ENCODE assay signal across 8 cellular contexts in the genomic region with DNA sequence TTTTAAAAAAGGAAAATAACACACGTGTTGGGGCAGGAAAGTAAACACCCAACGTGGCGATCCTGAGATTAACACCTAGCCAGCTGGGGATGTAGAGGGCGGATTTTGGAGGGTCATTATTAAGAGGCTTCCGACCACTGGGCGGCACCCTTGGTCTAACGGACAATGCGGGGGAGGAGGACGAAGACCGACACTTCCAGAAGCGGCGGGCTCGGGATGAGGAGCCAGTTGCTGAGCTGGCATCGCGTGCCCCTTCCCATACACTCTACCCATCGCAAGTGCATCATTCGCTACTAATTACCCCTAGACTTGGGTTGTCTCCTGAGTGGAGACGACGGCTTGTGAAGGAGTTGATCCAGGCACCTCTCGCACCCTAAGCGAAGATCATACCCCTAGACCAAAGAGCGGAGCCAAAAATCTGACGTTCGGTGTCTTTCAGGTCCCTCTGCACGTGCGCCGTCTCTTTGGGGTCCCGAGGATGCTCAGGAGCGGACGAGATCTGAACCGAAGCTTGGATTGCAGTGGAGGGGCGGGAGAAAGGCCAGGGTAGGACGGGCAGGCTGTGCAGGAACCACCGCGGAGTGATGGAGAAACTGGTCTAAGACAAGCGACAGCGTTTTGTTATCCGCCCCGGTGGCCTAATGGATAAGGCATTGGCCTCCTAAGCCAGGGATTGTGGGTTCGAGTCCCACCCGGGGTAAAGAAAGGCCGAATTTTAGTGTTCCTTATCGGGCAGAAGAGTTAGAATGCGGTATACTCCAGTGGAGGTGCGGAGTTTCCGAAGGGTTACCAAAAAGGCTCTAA. TPM values are rescaled to one million over a fixed set of nuclear protein-coding genes. Genes with fewer than 3 reads are reported as not detected.
DNase-seq lines count a peak whose midpoint lies in the region; TF ChIP-seq lines count a peak whose summit lies in the region.

No MANE protein-coding gene starts in this region.

- H3K9me3 ChIP-seq in SK-N-MC (ENCODE audit: low read depth, low read length) (no peaks in the 10 kb centered on the region), ovary (no peaks in the 10 kb centered on the region), thymus (ENCODE audit: control insufficient read depth) (peaks cover 2% of the 10 kb centered on the region)

- peak overlapping the region; percentile 44 for H3K4me3 ChIP-seq in NB4 (ENCODE audit: low read depth, low read length)
- H3K4me3 ChIP-seq in SK-N-MC = peak overlapping the region; percentile 87
- H3K4me3 ChIP-seq in ovary = peak overlapping the region; percentile 58
- H3K4me3 ChIP-seq in thymus (ENCODE audit: low read length) = peak overlapping the region; percentile 9

- TF ChIP-seq POLR2A in NB4 (IDR thresholded peaks at IDR 0.05; ENCODE audit: extremely low read depth, insufficient read length) = no peak
- TF ChIP-seq POLR2A in ovary (IDR thresholded peaks at IDR 0.05) = peak; percentile 17

- TF ChIP-seq EP300 in ovary (IDR thresholded peaks at IDR 0.05) = no peak

- H3K9me3 Mint-ChIP-seq in activated naive CD8-positive, alpha-beta T cell (ENCODE audit: low read depth) = no peaks in the 10 kb centered on the region

- peak overlapping the region; percentile 87 for H3K4me3 Mint-ChIP-seq in activated naive CD8-positive, alpha-beta T cell

- peak; percentile 34 for TF ChIP-seq CTCF in NB4 (IDR thresholded peaks at IDR 0.05; ENCODE audit: low read depth, low read length)
- peak in 1 of 3 donors; percentile 12 for TF ChIP-seq CTCF in ovary (IDR thresholded peaks at IDR 0.05)

- peaks cover 24% of the 10 kb centered on the region for H3K4me1 Mint-ChIP-seq in activated naive CD8-positive, alpha-beta T cell (ENCODE audit: low read depth)

- DNase-seq in GF-D8 (lab: John Stamatoyannopoulos, UW) = peak; percentile 76
- peak; percentile 91 for DNase-seq in NB4 (ENCODE audit: low read depth)
- peak; percentile 88 for DNase-seq in SK-N-MC (ENCODE audit: low read depth, low spot score)
- DNase-seq in head of caudate nucleus = peak; percentile 54 to 96 (median 87)
- peak; percentile 88 to 95 (median 91) for DNase-seq in ovary
- no peak for DNase-seq in cortex of kidney (lab: John Stamatoyannopoulos, UW)

- H3K27ac ChIP-seq in SK-N-MC (peak overlapping the region; percentile 19; the same call in 1 of the 2 replicates), ovary (peak overlapping the region in 1 of 2 donors; percentile 59), thymus (ENCODE audit: low read depth) (no peak overlapping the region)

- peaks cover 4% of the 10 kb centered on the region for H3K4me1 ChIP-seq in ovary (ENCODE audit: insufficient read depth)
- peaks cover under 1% of the 10 kb centered on the region for H3K4me1 ChIP-seq in thymus (ENCODE audit: control insufficient read depth, insufficient read depth, low read length)

- intact Hi-C loops in head of caudate nucleus (cut with DNase I) = no loop called here
- intact Hi-C loops in ovary (cut with DNase I) = no loop called here

- no peaks in the 10 kb centered on the region for H3K36me3 Mint-ChIP-seq in activated naive CD8-positive, alpha-beta T cell

- WGBS in ovary, 3 donors = 1% methylated on average over 46 of the region's 46 CpGs
- WGBS in thymus = 2% methylated on average over 46 of the region's 46 CpGs

- H3K9ac ChIP-seq in SK-N-MC (ENCODE audit: insufficient read length) = peak overlapping the region; percentile 28

- H3K27me3 ChIP-seq in ovary (no peaks in the 10 kb centered on the region), thymus (ENCODE audit: control insufficient read depth, insufficient read depth) (peaks cover 65% of the 10 kb centered on the region)

- H3K27ac Mint-ChIP-seq in activated naive CD8-positive, alpha-beta T cell = peak overlapping the region; percentile 98

- H3K27me3 Mint-ChIP-seq in activated naive CD8-positive, alpha-beta T cell = peaks cover 2% of the 10 kb centered on the region

- H3K36me3 ChIP-seq in SK-N-MC (ENCODE audit: insufficient read depth, low read length) (no peaks in the 10 kb centered on the region), ovary (no peaks in the 10 kb centered on the region), thymus (ENCODE audit: control insufficient read depth, insufficient read depth) (peaks cover 3% of the 10 kb centered on the region)

RNA-seq across cellular contexts. Expression of a gene that starts 17.6 kb away (rescaled TPM):
- total RNA-seq in ovary = 10 to 100 TPM in 5 of 7 donors, 1 to 10 TPM in 2; 4.7 to 18.9 (median 12.2) TPM
- polyA plus RNA-seq in ovary = 10 to 100 TPM in 1 of 2 donors, under 1 TPM in 1; 0.95 to 10.7 TPM
- 5.2 TPM for polyA plus RNA-seq in thymus

RNA-seq across cellular contexts. Expression of a gene that starts 35.5 kb away (rescaled TPM):
- total RNA-seq in ovary = not detected
- not detected for polyA plus RNA-seq in ovary
- 0.02 TPM for polyA plus RNA-seq in thymus

RNA-seq across cellular contexts. Expression of a gene that starts 40.1 kb away (rescaled TPM):
- total RNA-seq in ovary = 10 to 100 TPM; 10.7 to 16.3 (median 15.6) TPM
- polyA plus RNA-seq in ovary (10 to 100 TPM in 1 of 2 donors, 1 to 10 TPM in 1; 3.0 to 22.1 TPM), thymus (9.3 TPM)

RNA-seq across cellular contexts. Expression of a gene that starts 53.4 kb away (rescaled TPM):
- under 1 TPM in 2 of 7 donors, not detected in 5; 0.47 to 0.69 TPM for total RNA-seq in ovary
- polyA plus RNA-seq in ovary (under 1 TPM in 1 of 2 donors, not detected in 1; 0.06 TPM), thymus (0.11 TPM)

Comparison
In these comparisons a context has a peak if more than half of its experiments do, and no peak if none do; other contexts are left out.
1. H3K4me3 ChIP-seq: peak in every context shown above with its lines; median percentile 87 in SK-N-MC; 58 in ovary; 44 in NB4; 9 in thymus.